In the genomic region with DNA sequence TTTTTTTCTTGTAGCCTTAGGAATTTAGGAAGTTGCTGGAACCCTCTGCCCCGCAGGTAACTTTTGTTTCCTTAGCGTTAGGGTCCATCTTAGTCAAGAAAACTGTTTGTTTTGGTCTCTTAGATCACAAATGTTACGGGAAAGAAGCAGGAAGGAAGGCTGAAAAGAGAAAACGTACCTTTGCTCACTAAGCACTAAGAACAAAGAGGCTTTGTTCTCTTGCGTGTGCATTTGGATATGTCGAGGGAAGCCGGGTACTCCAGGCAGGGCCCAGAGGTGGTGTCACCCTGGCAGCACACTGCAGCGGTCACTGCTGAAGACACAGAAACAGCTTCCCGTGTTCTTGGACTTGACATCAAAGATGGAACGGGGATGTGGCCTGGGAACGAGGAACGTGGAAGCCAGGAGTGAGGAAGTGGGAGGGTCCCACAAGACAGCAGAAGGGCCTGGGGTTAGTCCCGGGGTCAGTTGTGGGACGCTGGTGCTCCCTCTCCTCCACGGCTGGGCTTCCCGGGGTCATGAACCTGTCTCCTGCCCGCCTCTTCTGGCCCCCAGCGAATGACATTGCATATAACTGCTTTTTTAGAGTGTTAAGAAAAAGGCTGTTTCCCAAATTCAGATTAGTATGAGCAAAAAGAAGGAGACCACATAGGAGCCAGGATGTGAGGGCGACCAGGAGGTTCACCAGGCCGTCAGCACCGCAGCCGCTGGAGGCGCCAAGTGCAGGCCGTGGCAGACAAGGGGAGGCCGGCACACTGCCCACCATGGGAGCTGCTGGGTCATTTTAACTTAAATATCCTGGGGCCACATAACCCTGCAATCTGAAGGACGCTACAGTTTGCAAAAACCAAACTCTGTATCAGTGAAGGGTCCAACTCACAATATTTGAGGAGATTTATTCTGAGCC, we compare ENCODE assay signal across 1 cellular context.
TF ChIP-seq lines count a peak whose summit lies in the region.

No MANE protein-coding gene starts in this region.

TF ChIP-seq in HepG2, 621 proteins besides CTCF, POLR2A, EP300 and RAD21 (continued from another document and continues in another):
- TF ChIP-seq, protein P1, sequence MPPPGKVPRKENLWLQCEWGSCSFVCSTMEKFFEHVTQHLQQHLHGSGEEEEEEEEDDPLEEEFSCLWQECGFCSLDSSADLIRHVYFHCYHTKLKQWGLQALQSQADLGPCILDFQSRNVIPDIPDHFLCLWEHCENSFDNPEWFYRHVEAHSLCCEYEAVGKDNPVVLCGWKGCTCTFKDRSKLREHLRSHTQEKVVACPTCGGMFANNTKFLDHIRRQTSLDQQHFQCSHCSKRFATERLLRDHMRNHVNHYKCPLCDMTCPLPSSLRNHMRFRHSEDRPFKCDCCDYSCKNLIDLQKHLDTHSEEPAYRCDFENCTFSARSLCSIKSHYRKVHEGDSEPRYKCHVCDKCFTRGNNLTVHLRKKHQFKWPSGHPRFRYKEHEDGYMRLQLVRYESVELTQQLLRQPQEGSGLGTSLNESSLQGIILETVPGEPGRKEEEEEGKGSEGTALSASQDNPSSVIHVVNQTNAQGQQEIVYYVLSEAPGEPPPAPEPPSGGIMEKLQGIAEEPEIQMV (CRISPR knock-in tag; IDR thresholded peaks at IDR 0.05; ENCODE audit: low read depth), result 0 out of 2 replicates have a peak, but pooled peaks have one; percentile 13
- no peak for TF ChIP-seq ZNF230 (CRISPR knock-in tag; IDR thresholded peaks at IDR 0.05)
- TF ChIP-seq, protein P2, sequence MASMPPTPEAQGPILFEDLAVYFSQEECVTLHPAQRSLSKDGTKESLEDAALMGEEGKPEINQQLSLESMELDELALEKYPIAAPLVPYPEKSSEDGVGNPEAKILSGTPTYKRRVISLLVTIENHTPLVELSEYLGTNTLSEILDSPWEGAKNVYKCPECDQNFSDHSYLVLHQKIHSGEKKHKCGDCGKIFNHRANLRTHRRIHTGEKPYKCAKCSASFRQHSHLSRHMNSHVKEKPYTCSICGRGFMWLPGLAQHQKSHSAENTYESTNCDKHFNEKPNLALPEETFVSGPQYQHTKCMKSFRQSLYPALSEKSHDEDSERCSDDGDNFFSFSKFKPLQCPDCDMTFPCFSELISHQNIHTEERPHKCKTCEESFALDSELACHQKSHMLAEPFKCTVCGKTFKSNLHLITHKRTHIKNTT (CRISPR knock-in tag; IDR thresholded peaks at IDR 0.05), result no peak
- no peak for TF ChIP-seq NFYC (CRISPR knock-in tag; IDR thresholded peaks at IDR 0.05)
- TF ChIP-seq EEA1 (CRISPR knock-in tag; IDR thresholded peaks at IDR 0.05; ENCODE audit: borderline replicate concordance), result no peak
- no peak for TF ChIP-seq ZNF652 (CRISPR knock-in tag; IDR thresholded peaks at IDR 0.05; ENCODE audit: borderline replicate concordance, low read depth)
- TF ChIP-seq ZNF782 (CRISPR knock-in tag; IDR thresholded peaks at IDR 0.05; ENCODE audit: borderline replicate concordance), result no peak
- TF ChIP-seq ZBTB20 (CRISPR knock-in tag; IDR thresholded peaks at IDR 0.05; ENCODE audit: borderline replicate concordance, low read depth), result no peak
- TF ChIP-seq BCL6 (CRISPR knock-in tag; IDR thresholded peaks at IDR 0.05), result peak; percentile 93
- no peak for TF ChIP-seq ZNF160 (CRISPR knock-in tag; IDR thresholded peaks at IDR 0.05)
- no peak for TF ChIP-seq IKZF4 (CRISPR knock-in tag; IDR thresholded peaks at IDR 0.05; ENCODE audit: borderline replicate concordance, low read depth, not compliant biosample characterization)
- no peak for TF ChIP-seq SRSF4 (IDR thresholded peaks at IDR 0.05; ENCODE audit: low read depth, low read length, poor library complexity, severe bottlenecking)
- TF ChIP-seq ZNF780A (CRISPR knock-in tag; IDR thresholded peaks at IDR 0.05), result no peak
- TF ChIP-seq MAFF (IDR thresholded peaks at IDR 0.05; ENCODE audit: low read depth, low read length), result 0 out of 2 replicates have a peak, but pooled peaks have one; percentile 7
- no peak for TF ChIP-seq RFX5 (IDR thresholded peaks at IDR 0.05; ENCODE audit: low read depth, low read length)
- TF ChIP-seq, protein P3, sequence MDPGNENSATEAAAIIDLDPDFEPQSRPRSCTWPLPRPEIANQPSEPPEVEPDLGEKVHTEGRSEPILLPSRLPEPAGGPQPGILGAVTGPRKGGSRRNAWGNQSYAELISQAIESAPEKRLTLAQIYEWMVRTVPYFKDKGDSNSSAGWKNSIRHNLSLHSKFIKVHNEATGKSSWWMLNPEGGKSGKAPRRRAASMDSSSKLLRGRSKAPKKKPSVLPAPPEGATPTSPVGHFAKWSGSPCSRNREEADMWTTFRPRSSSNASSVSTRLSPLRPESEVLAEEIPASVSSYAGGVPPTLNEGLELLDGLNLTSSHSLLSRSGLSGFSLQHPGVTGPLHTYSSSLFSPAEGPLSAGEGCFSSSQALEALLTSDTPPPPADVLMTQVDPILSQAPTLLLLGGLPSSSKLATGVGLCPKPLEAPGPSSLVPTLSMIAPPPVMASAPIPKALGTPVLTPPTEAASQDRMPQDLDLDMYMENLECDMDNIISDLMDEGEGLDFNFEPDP (CRISPR knock-in tag; conservative IDR thresholded peaks at IDR 0.05), result no peak
- no peak for TF ChIP-seq ZNF530 (CRISPR knock-in tag; IDR thresholded peaks at IDR 0.05; ENCODE audit: low read depth)
- TF ChIP-seq AKAP8 (CRISPR knock-in tag; IDR thresholded peaks at IDR 0.05), result no peak
- TF ChIP-seq RELA (CRISPR knock-in tag; IDR thresholded peaks at IDR 0.05), result no peak
- TF ChIP-seq, protein P4, sequence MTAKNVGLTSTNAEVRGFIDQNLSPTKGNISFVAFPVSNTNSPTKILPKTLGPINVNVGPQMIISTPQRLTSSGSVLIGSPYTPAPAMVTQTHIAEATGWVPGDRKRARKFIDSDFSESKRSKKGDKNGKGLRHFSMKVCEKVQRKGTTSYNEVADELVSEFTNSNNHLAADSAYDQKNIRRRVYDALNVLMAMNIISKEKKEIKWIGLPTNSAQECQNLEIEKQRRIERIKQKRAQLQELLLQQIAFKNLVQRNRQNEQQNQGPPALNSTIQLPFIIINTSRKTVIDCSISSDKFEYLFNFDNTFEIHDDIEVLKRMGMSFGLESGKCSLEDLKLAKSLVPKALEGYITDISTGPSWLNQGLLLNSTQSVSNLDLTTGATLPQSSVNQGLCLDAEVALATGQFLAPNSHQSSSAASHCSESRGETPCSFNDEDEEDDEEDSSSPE (CRISPR knock-in tag; IDR thresholded peaks at IDR 0.05), result no peak
- TF ChIP-seq ZNF737 (CRISPR knock-in tag; IDR thresholded peaks at IDR 0.05; ENCODE audit: borderline replicate concordance), result no peak
- no peak for TF ChIP-seq ZNF430 (CRISPR knock-in tag; IDR thresholded peaks at IDR 0.05)
- no peak for TF ChIP-seq JARID2 (CRISPR knock-in tag; IDR thresholded peaks at IDR 0.05; ENCODE audit: insufficient replicate concordance)
- TF ChIP-seq, protein P5, sequence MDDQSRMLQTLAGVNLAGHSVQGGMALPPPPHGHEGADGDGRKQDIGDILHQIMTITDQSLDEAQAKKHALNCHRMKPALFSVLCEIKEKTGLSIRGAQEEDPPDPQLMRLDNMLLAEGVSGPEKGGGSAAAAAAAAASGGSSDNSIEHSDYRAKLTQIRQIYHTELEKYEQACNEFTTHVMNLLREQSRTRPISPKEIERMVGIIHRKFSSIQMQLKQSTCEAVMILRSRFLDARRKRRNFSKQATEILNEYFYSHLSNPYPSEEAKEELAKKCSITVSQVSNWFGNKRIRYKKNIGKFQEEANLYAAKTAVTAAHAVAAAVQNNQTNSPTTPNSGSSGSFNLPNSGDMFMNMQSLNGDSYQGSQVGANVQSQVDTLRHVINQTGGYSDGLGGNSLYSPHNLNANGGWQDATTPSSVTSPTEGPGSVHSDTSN (CRISPR knock-in tag; IDR thresholded peaks at IDR 0.05; ENCODE audit: borderline replicate concordance), result no peak
- TF ChIP-seq, protein P6, sequence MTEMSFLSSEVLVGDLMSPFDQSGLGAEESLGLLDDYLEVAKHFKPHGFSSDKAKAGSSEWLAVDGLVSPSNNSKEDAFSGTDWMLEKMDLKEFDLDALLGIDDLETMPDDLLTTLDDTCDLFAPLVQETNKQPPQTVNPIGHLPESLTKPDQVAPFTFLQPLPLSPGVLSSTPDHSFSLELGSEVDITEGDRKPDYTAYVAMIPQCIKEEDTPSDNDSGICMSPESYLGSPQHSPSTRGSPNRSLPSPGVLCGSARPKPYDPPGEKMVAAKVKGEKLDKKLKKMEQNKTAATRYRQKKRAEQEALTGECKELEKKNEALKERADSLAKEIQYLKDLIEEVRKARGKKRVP (CRISPR knock-in tag; IDR thresholded peaks at IDR 0.05), result no peak
- no peak; the same call in 1 of the 2 replicates for TF ChIP-seq HDAC2 (CRISPR knock-in tag; IDR thresholded peaks at IDR 0.05)
- no peak for TF ChIP-seq PPARG (CRISPR knock-in tag; conservative IDR thresholded peaks at IDR 0.05)
- no peak for TF ChIP-seq HOXA9 (CRISPR knock-in tag; IDR thresholded peaks at IDR 0.05; ENCODE audit: borderline replicate concordance)
- no peak for TF ChIP-seq ZNF768 (CRISPR knock-in tag; IDR thresholded peaks at IDR 0.05)
- TF ChIP-seq, protein P7, sequence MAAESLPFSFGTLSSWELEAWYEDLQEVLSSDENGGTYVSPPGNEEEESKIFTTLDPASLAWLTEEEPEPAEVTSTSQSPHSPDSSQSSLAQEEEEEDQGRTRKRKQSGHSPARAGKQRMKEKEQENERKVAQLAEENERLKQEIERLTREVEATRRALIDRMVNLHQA (CRISPR knock-in tag; IDR thresholded peaks at IDR 0.05), result no peak
- no peak for TF ChIP-seq SNRNP70 (IDR thresholded peaks at IDR 0.05; ENCODE audit: low read depth, low read length)
- TF ChIP-seq NR2F1 (CRISPR knock-in tag; IDR thresholded peaks at IDR 0.05), result no peak; a peak in 1 of 4 replicates
- no peak for TF ChIP-seq SRSF1 (optimal IDR thresholded peaks at IDR 0.05; ENCODE audit: low read depth, low read length)
- TF ChIP-seq, protein P8, sequence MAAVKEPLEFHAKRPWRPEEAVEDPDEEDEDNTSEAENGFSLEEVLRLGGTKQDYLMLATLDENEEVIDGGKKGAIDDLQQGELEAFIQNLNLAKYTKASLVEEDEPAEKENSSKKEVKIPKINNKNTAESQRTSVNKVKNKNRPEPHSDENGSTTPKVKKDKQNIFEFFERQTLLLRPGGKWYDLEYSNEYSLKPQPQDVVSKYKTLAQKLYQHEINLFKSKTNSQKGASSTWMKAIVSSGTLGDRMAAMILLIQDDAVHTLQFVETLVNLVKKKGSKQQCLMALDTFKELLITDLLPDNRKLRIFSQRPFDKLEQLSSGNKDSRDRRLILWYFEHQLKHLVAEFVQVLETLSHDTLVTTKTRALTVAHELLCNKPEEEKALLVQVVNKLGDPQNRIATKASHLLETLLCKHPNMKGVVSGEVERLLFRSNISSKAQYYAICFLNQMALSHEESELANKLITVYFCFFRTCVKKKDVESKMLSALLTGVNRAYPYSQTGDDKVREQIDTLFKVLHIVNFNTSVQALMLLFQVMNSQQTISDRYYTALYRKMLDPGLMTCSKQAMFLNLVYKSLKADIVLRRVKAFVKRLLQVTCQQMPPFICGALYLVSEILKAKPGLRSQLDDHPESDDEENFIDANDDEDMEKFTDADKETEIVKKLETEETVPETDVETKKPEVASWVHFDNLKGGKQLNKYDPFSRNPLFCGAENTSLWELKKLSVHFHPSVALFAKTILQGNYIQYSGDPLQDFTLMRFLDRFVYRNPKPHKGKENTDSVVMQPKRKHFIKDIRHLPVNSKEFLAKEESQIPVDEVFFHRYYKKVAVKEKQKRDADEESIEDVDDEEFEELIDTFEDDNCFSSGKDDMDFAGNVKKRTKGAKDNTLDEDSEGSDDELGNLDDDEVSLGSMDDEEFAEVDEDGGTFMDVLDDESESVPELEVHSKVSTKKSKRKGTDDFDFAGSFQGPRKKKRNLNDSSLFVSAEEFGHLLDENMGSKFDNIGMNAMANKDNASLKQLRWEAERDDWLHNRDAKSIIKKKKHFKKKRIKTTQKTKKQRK (IDR thresholded peaks at IDR 0.05; ENCODE audit: low read length), result no peak
- TF ChIP-seq TBL1XR1 (IDR thresholded peaks at IDR 0.05; ENCODE audit: borderline replicate concordance, low read length, partially characterized antibody), result no peak
- TF ChIP-seq NKX3-1 (CRISPR knock-in tag; IDR thresholded peaks at IDR 0.05), result no peak
- no peak; the same call in 1 of the 2 replicates for TF ChIP-seq ZNF205 (CRISPR knock-in tag; IDR thresholded peaks at IDR 0.05)
- TF ChIP-seq ZNF446 (CRISPR knock-in tag; IDR thresholded peaks at IDR 0.05), result no peak
- TF ChIP-seq CREM (IDR thresholded peaks at IDR 0.05), result peak; percentile 53; the same call in 1 of the 2 replicates
- no peak for TF ChIP-seq CREM (CRISPR knock-in tag; IDR thresholded peaks at IDR 0.05)
- TF ChIP-seq TRIM24 (CRISPR knock-in tag; IDR thresholded peaks at IDR 0.05), result no peak
- TF ChIP-seq ZMYM2 (CRISPR knock-in tag; IDR thresholded peaks at IDR 0.05), result no peak
- no peak for TF ChIP-seq ZNF3 (CRISPR knock-in tag; IDR thresholded peaks at IDR 0.05)
- TF ChIP-seq, protein P9, sequence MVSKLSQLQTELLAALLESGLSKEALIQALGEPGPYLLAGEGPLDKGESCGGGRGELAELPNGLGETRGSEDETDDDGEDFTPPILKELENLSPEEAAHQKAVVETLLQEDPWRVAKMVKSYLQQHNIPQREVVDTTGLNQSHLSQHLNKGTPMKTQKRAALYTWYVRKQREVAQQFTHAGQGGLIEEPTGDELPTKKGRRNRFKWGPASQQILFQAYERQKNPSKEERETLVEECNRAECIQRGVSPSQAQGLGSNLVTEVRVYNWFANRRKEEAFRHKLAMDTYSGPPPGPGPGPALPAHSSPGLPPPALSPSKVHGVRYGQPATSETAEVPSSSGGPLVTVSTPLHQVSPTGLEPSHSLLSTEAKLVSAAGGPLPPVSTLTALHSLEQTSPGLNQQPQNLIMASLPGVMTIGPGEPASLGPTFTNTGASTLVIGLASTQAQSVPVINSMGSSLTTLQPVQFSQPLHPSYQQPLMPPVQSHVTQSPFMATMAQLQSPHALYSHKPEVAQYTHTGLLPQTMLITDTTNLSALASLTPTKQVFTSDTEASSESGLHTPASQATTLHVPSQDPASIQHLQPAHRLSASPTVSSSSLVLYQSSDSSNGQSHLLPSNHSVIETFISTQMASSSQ (IDR thresholded peaks at IDR 0.05; ENCODE audit: low read depth), result no peak
- TF ChIP-seq, protein P9 (CRISPR knock-in tag; IDR thresholded peaks at IDR 0.05; ENCODE audit: borderline replicate concordance), result 0 out of 2 replicates have a peak, but pooled peaks have one; percentile 15
- TF ChIP-seq ZFP37 (CRISPR knock-in tag; IDR thresholded peaks at IDR 0.05; ENCODE audit: borderline replicate concordance), result no peak
